In the genomic region with DNA sequence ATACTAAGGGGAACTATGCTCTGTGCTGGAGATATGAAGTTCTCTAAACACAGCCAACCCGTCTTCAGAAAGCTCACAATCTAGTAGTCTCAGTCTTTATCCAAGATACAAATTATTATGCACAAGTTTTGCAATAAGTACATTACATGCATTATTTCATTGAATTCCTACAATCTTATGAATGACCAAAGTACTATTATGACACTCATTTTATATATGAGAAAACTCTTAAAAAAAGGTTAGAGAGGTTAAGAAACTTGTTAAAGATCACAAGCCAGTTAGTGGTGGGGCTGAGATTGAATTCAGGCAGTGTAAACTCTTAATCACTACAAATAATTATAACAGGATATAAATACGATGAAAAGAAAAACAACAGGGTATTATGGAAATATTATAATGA, we compare ENCODE assay signal across 27 cellular contexts.
"Had no signal": no experiment of that assay in that cellular context is flagged by ENCODE, and none has a peak within 500 bp of the region (broad histone marks: within the 10 kb centered on the region; RNA-seq: fewer than 3 reads in every experiment).

No MANE protein-coding gene starts in this region.

- H3K27me3 ChIP-seq: colonic mucosa, dorsolateral prefrontal cortex, esophagus muscularis mucosa, esophagus squamous epithelium, foreskin keratinocyte, gastrocnemius medialis, gastroesophageal sphincter, heart left ventricle, heart right ventricle had no signal

- H3K27ac ChIP-seq: colonic mucosa, coronary artery, dorsolateral prefrontal cortex, epithelial cell of prostate, esophagus muscularis mucosa, esophagus squamous epithelium, foreskin keratinocyte, gastrocnemius medialis, gastroesophageal sphincter, heart left ventricle, heart right ventricle had no signal

- FAIRE-seq: colon, endometrium, endothelial cell of umbilical vein had no signal

- H3K36me3 ChIP-seq: colonic mucosa had no signal

- DNase-seq: colonic mucosa; cortex of kidney; dermis blood vessel endothelial cell; dorsolateral prefrontal cortex; effector CD4-positive, alpha-beta T cell; effector CD8-positive, alpha-beta T cell; effector memory CD4-positive, alpha-beta T cell; effector memory CD8-positive, alpha-beta T cell; endodermal cell; erythroblast; esophagus squamous epithelium; foreskin fibroblast; foreskin keratinocyte; foreskin melanocyte; gastrocnemius medialis; glutamatergic neuron; head of caudate nucleus; heart left ventricle; heart right ventricle had no signal

- H3K4me1 ChIP-seq: colonic mucosa had no signal

- H3K9me3 ChIP-seq: colonic mucosa, esophagus muscularis mucosa, esophagus squamous epithelium, gastrocnemius medialis, gastroesophageal sphincter, heart left ventricle, heart right ventricle had no signal

- H3K4me3 ChIP-seq: colonic mucosa, coronary artery, dorsolateral prefrontal cortex, esophagus muscularis mucosa, esophagus squamous epithelium, gastrocnemius medialis, gastroesophageal sphincter, heart left ventricle, heart right ventricle had no signal

- ATAC-seq: effector memory CD8-positive, alpha-beta T cell; esophagus mucosa; foreskin keratinocyte; gastrocnemius medialis; gastroesophageal sphincter; heart left ventricle; heart right ventricle had no signal
